ENCODE assay signal across 11 cellular contexts in the genomic region with DNA sequence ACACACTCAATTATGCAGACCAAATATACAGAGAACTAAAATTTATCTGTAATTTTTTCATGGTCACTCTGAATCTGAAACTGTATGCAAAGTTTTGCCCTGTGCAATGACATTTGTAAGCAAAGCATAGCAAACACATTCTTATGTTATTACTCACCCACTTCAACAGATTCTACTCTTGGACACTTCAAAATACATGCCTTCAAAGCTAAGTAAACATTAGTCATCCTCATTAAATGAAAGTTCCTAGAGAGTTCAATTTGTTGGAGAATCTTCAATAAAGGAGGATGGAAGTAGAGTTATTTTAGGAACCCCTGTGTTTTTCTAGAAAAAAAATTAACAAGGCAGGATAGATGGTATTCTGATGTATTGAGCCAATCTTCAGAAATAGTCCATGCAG.
DNase-seq lines count a peak whose midpoint lies in the region; ATAC-seq and TF ChIP-seq lines count a peak whose summit lies in the region.
"Had no signal": no experiment of that assay in that cellular context is flagged by ENCODE, and none has a peak within 500 bp of the region (broad histone marks: within the 10 kb centered on the region; RNA-seq: fewer than 3 reads in every experiment).

No MANE protein-coding gene starts in this region.

- H3K9ac ChIP-seq in neuronal stem cell (ENCODE audit: low read depth, low read length, poor library complexity), result no peak overlapping the region

- H3K36me3 ChIP-seq in brain microvascular endothelial cell (replicated peaks) (no peaks in the 10 kb centered on the region), neuronal stem cell (replicated peaks in 1 of 2; ENCODE audit: control insufficient read depth in 2 of 2, insufficient read depth in 2 of 2, low read length in 2 of 2) (no peaks in the 10 kb centered on the region), OCI-LY7 (ENCODE audit: insufficient read depth, low read length) (no peaks in the 10 kb centered on the region), aorta (ENCODE audit: control insufficient read depth in 1 of 2, insufficient read depth in 2 of 2, low read length in 1 of 2) (no peaks in the 10 kb centered on the region)
- H3K36me3 ChIP-seq: transverse colon had no signal

- H3K79me2 ChIP-seq in OCI-LY7 (ENCODE audit: insufficient read depth, low read depth, low read length), result no peaks in the 10 kb centered on the region

- H3K4ac ChIP-seq in neuronal stem cell (ENCODE audit: low read length), result no peak overlapping the region

- H2BK15ac ChIP-seq in neuronal stem cell (ENCODE audit: low read length), result no peak overlapping the region

- H4K91ac ChIP-seq in neuronal stem cell (ENCODE audit: low read depth, low read length, poor library complexity), result no peak overlapping the region

- H3K4me2 ChIP-seq in neuronal stem cell (ENCODE audit: insufficient read depth, low read length, poor library complexity, severe bottlenecking) (no peak overlapping the region), OCI-LY7 (ENCODE audit: low read length) (no peak overlapping the region)

- TF ChIP-seq CTCF in brain microvascular endothelial cell (IDR thresholded peaks at IDR 0.05; ENCODE audit: low read depth, low read length, missing control alignments), result no peak
- no peak for TF ChIP-seq CTCF in OCI-LY7 (conservative IDR thresholded peaks at IDR 0.05; ENCODE audit: low read length)
- no peak for TF ChIP-seq CTCF in GM10248 (IDR thresholded peaks at IDR 0.05; ENCODE audit: control extremely low read depth, extremely low read depth, low read depth, missing control alignments)

- in situ Hi-C loops in brain microvascular endothelial cell (cut with HindIII; ENCODE audit: low pct_ligation_motif_present, low sequenced_read_pairs), result no loop called here

- peaks cover 0 to 7% of the 10 kb centered on the region in 2 donors for H3K4me1 ChIP-seq in neuronal stem cell (ENCODE audit: control insufficient read depth in 2 of 2, insufficient read depth in 1 of 2, low read depth in 1 of 2, low read length in 2 of 2)
- no peaks in the 10 kb centered on the region for H3K4me1 ChIP-seq in OCI-LY7 (ENCODE audit: insufficient read depth, low read length, poor library complexity, severe bottlenecking)
- no peaks in the 10 kb centered on the region for H3K4me1 ChIP-seq in aorta (ENCODE audit: control insufficient read depth in 1 of 2, insufficient read depth in 2 of 2, low read length in 2 of 2)
- H3K4me1 ChIP-seq: transverse colon had no signal

- H2AFZ ChIP-seq in neuronal stem cell (ENCODE audit: low read length) (peak overlapping the region; percentile 42), OCI-LY7 (ENCODE audit: low read length) (no peak overlapping the region)

- no peaks in the 10 kb centered on the region for H3K9me2 ChIP-seq in OCI-LY7 (ENCODE audit: insufficient read depth, low read length)

- H3K27ac ChIP-seq in brain microvascular endothelial cell, result no peak overlapping the region
- H3K27ac ChIP-seq in neuronal stem cell (replicated peaks; ENCODE audit: low read length), result no peak overlapping the region
- no peak overlapping the region for H3K27ac ChIP-seq in OCI-LY7 (ENCODE audit: low read depth, low read length, poor library complexity, severe bottlenecking)
- H3K27ac ChIP-seq in aorta (ENCODE audit: low read depth in 1 of 2, low read length in 2 of 2), result no peak overlapping the region
- H3K27ac ChIP-seq: transverse colon had no signal

- CTCF ChIA-PET in OCI-LY7 (lab: Charles Lee; ENCODE audit: unreplicated experiment) (no interaction called here), GM10248 (lab: Yijun Ruan, JAX) (no interaction called here)

- no peak overlapping the region for H3K4me3 ChIP-seq in brain microvascular endothelial cell (ENCODE audit: low read depth, low read length)
- H3K4me3 ChIP-seq in neuronal stem cell (ENCODE audit: low read length in 2 of 2), result no peak overlapping the region
- H3K4me3 ChIP-seq in OCI-LY7 (ENCODE audit: low read depth, low read length, poor library complexity, severe bottlenecking), result no peak overlapping the region
- no peak overlapping the region for H3K4me3 ChIP-seq in aorta (ENCODE audit: low read length in 2 of 2)
- H3K4me3 ChIP-seq: transverse colon had no signal

- POLR2A ChIA-PET in OCI-LY7 (lab: Charles Lee), result no interaction called here
- POLR2A ChIA-PET in GM10248 (lab: Yijun Ruan, JAX), result no interaction called here

- peak; percentile 86 for DNase-seq in HT1080 (ENCODE audit: low read depth)
- DNase-seq in brain microvascular endothelial cell, result peak; percentile 40
- DNase-seq in neuronal stem cell (ENCODE audit: low spot score), result no peak
- DNase-seq in inferior parietal cortex (ENCODE audit: extremely low spot score), result no peak
- no peak for DNase-seq in OCI-LY7 (ENCODE audit: low spot score)
- DNase-seq in GM10248 (ENCODE audit: extremely low spot score), result no peak
- DNase-seq in aorta, result no peak
- DNase-seq: cortex of kidney, transverse colon had no signal

- no peaks in the 10 kb centered on the region for H3K79me1 ChIP-seq in neuronal stem cell (ENCODE audit: low read depth, low read length)

- peak; percentile 67 for ATAC-seq in GM18909 (IDR thresholded peaks at IDR 0.05; ENCODE audit: poor library complexity, unreplicated experiment)
- no peak for ATAC-seq in aorta (ENCODE audit: low FRiP score)
- ATAC-seq: sciatic nerve had no signal

- no peak overlapping the region for H4K8ac ChIP-seq in neuronal stem cell (ENCODE audit: low read depth, low read length)

- no TSS peak for BruUV-seq in OCI-LY7 (replicated peaks; lab: Mats Ljungman, UMichigan)

- H3K9me3 ChIP-seq in neuronal stem cell (replicated peaks in 1 of 2; ENCODE audit: control insufficient read depth in 2 of 2, insufficient read depth in 1 of 2, low read depth in 1 of 2, low read length in 2 of 2) (no peaks in the 10 kb centered on the region), OCI-LY7 (ENCODE audit: low read length) (no peaks in the 10 kb centered on the region), aorta (ENCODE audit: control insufficient read depth, low read length) (no peaks in the 10 kb centered on the region)
- H3K9me3 ChIP-seq: transverse colon had no signal

- no peak overlapping the region for H2BK12ac ChIP-seq in neuronal stem cell (ENCODE audit: low read length)

- no peak overlapping the region for H2AK5ac ChIP-seq in neuronal stem cell (ENCODE audit: low read depth, low read length)

- no peak overlapping the region for H2BK120ac ChIP-seq in neuronal stem cell (ENCODE audit: low read depth, low read length)

- H3K14ac ChIP-seq in neuronal stem cell (ENCODE audit: low read length), result no peak overlapping the region

- intact Hi-C loops in OCI-LY7 (cut with micrococcal nuclease; ENCODE audit: unreplicated experiment) (no loop called here), aorta (cut with DNase I) (no loop called here)

- H3K23ac ChIP-seq in neuronal stem cell (ENCODE audit: low read depth, low read length, poor library complexity), result no peak overlapping the region

- H3K27me3 ChIP-seq in brain microvascular endothelial cell (replicated peaks), result no peaks in the 10 kb centered on the region
- H3K27me3 ChIP-seq in neuronal stem cell (ENCODE audit: control insufficient read depth in 3 of 3, insufficient read depth in 3 of 3, low read depth in 1 of 3, low read length in 3 of 3), result no peaks in the 10 kb centered on the region
- no peaks in the 10 kb centered on the region for H3K27me3 ChIP-seq in aorta (ENCODE audit: control insufficient read depth in 1 of 2, insufficient read depth in 2 of 2, low read length in 1 of 2)
- H3K27me3 ChIP-seq: transverse colon had no signal

- H4K20me1 ChIP-seq in OCI-LY7 (ENCODE audit: insufficient read depth, low read length), result no peaks in the 10 kb centered on the region

- no peak overlapping the region for H3K18ac ChIP-seq in neuronal stem cell (ENCODE audit: low read length)

- no peak overlapping the region for H2BK5ac ChIP-seq in neuronal stem cell (ENCODE audit: low read length)

Comparison
In these comparisons a context has a peak if more than half of its experiments do, and no peak if none do; other contexts are left out.
1. DNase-seq: peak in HT1080 (single experiment) and brain microvascular endothelial cell (single experiment); none in neuronal stem cell (single experiment), inferior parietal cortex (single experiment), OCI-LY7 (single experiment), GM10248 (single experiment) and aorta (0 of 2).